ENCODE assay signal across 8 cellular contexts in genomic region chr20:49281059-49281912, GRCh38. TPM values are rescaled to one million over a fixed set of nuclear protein-coding genes. Genes with fewer than 3 reads are reported as not detected.
DNase-seq lines count a peak whose midpoint lies in the region; ATAC-seq and TF ChIP-seq lines count a peak whose summit lies in the region.

No MANE protein-coding gene starts in this region.

- H3K9me3 Mint-ChIP-seq in activated naive CD4-positive, alpha-beta T cell treated with anti-CD3 and anti-CD28 coated beads, Interleukin-2, amount 50 U/mL, for 24 hours, result peaks cover 36% of the 10 kb centered on the region
- peaks cover 29 to 52% (median 43%) of the 10 kb centered on the region in 3 donors for H3K9me3 Mint-ChIP-seq in T-cell
- H3K9me3 Mint-ChIP-seq in stimulated activated naive B cell treated with anti-CD40 and anti-IgM and Interleukin-4, amounts not matched to agents 10 μg/mL and 1 μg/mL and 100 μg/mL, for 72 hours, result peaks cover 38 to 45% of the 10 kb centered on the region in 2 donors

- intact Hi-C loops in posterior vena cava (cut with DNase I), result no loop called here

- peak overlapping the region; percentile 93 for H3K4me3 Mint-ChIP-seq in activated naive CD4-positive, alpha-beta T cell treated with anti-CD3 and anti-CD28 coated beads, Interleukin-2, amount 50 U/mL, for 24 hours
- H3K4me3 Mint-ChIP-seq in T-cell, result peak overlapping the region; percentile 88 to 97 (median 91)
- H3K4me3 Mint-ChIP-seq in stimulated activated naive B cell treated with anti-CD40 and anti-IgM and Interleukin-4, amounts not matched to agents 10 μg/mL and 1 μg/mL and 100 μg/mL, for 72 hours, result peak overlapping the region; percentile 92 to 95

- no peaks in the 10 kb centered on the region for H3K27me3 Mint-ChIP-seq in activated naive CD4-positive, alpha-beta T cell treated with anti-CD3 and anti-CD28 coated beads, Interleukin-2, amount 50 U/mL, for 24 hours
- H3K27me3 Mint-ChIP-seq in T-cell, result no peaks in the 10 kb centered on the region
- peaks cover 0 to 5% of the 10 kb centered on the region in 2 donors for H3K27me3 Mint-ChIP-seq in stimulated activated naive B cell treated with anti-CD40 and anti-IgM and Interleukin-4, amounts not matched to agents 10 μg/mL and 1 μg/mL and 100 μg/mL, for 72 hours

- H3K36me3 Mint-ChIP-seq in activated naive CD4-positive, alpha-beta T cell treated with anti-CD3 and anti-CD28 coated beads, Interleukin-2, amount 50 U/mL, for 24 hours, result peaks cover 85% of the 10 kb centered on the region
- H3K36me3 Mint-ChIP-seq in T-cell, result peaks cover 82% of the 10 kb centered on the region
- peaks cover 83 to 93% of the 10 kb centered on the region in 2 donors for H3K36me3 Mint-ChIP-seq in stimulated activated naive B cell treated with anti-CD40 and anti-IgM and Interleukin-4, amounts not matched to agents 10 μg/mL and 1 μg/mL and 100 μg/mL, for 72 hours

- POLR2A ChIA-PET in T-cell (lab: Charles Lee), result interaction anchor here (0.6 to 1.8 kb wide), 5 partner anchors 8 to 652 kb away, joined by 3 to 7 read pairs (median 4); no protein-coding TSS in a partner anchor

- no peak for DNase-seq in activated naive CD4-positive, alpha-beta T cell (lab: John Stamatoyannopoulos, UW)
- DNase-seq in T-cell, result no peak
- DNase-seq in fibroblast of villous mesenchyme (ENCODE audit: low read depth), result peak; percentile 72
- DNase-seq in stimulated activated naive B cell treated with anti-CD40 and anti-IgM and Interleukin-4, amounts not matched to agents 10 μg/mL and 1 μg/mL and 100 μg/mL, for 72 hours, result no peak
- no peak for DNase-seq in NCI-H526 treated with DMSO at 0.1 percent for 48 hours (lab: John Stamatoyannopoulos, UW)
- DNase-seq in AG20443 (ENCODE audit: low spot score), result no peak
- DNase-seq in posterior vena cava (ENCODE audit: low spot score), result no peak

- CTCF ChIA-PET in T-cell (lab: Charles Lee), result no interaction called here

- TF ChIP-seq CTCF in fibroblast of villous mesenchyme (IDR thresholded peaks at IDR 0.05; ENCODE audit: insufficient read depth, low read depth, low read length), result no peak

- peak overlapping the region; percentile 95 for H3K27ac Mint-ChIP-seq in activated naive CD4-positive, alpha-beta T cell treated with anti-CD3 and anti-CD28 coated beads, Interleukin-2, amount 50 U/mL, for 24 hours
- peak overlapping the region; percentile 74 to 79 for H3K27ac Mint-ChIP-seq in T-cell
- peak overlapping the region; percentile 99 for H3K27ac Mint-ChIP-seq in stimulated activated naive B cell treated with anti-CD40 and anti-IgM and Interleukin-4, amounts not matched to agents 10 μg/mL and 1 μg/mL and 100 μg/mL, for 72 hours

- no peak for ATAC-seq in T-cell (replicated peaks in 1 of 4)
- ATAC-seq in stimulated activated naive B cell treated with anti-CD40 and anti-IgM and Interleukin-4, amounts not matched to agents 10 μg/mL and 1 μg/mL and 100 μg/mL, for 72 hours (replicated peaks), result no peak

- peak overlapping the region; percentile 93 for H3K4me3 ChIP-seq in fibroblast of villous mesenchyme (ENCODE audit: low read depth, low read length)

- H3K4me1 Mint-ChIP-seq in activated naive CD4-positive, alpha-beta T cell treated with anti-CD3 and anti-CD28 coated beads, Interleukin-2, amount 50 U/mL, for 24 hours, result peaks cover 64% of the 10 kb centered on the region
- peaks cover 71 to 85% (median 74%) of the 10 kb centered on the region in 3 donors for H3K4me1 Mint-ChIP-seq in T-cell
- peaks cover 59 to 76% of the 10 kb centered on the region in 2 donors for H3K4me1 Mint-ChIP-seq in stimulated activated naive B cell treated with anti-CD40 and anti-IgM and Interleukin-4, amounts not matched to agents 10 μg/mL and 1 μg/mL and 100 μg/mL, for 72 hours

RNA-seq across cellular contexts. Expression of gene ZNFX1, which starts 3.4 kb away (rescaled TPM):
- total RNA-seq in T-cell (10 to 100 TPM; 53.8 to 72.2 (median 64.7) TPM), fibroblast of villous mesenchyme (39.3 and 56.6 TPM in 2 replicates), posterior vena cava (10 to 100 TPM; 40.0 to 52.6 TPM)
